In genomic region chr1:151547119-151547899, GRCh38 we compare ENCODE assay signal across 8 cellular contexts. TPM values are rescaled to one million over a fixed set of nuclear protein-coding genes. Genes with fewer than 3 reads are reported as not detected.
A peak's percentile ranks its signal among the peaks of the same experiment; 100 is the strongest.
DNase-seq lines count a peak whose midpoint lies in the region; ATAC-seq lines count a peak whose summit lies in the region.

No MANE protein-coding gene starts in this region.

- WGBS in ectodermal cell, 2 experiments: 58 to 62% methylated on average over 7 of the region's 7 CpGs
- WGBS in mesodermal cell (ENCODE audit: insufficient coverage in 2 of 2), 2 experiments: 58 to 59% methylated on average over 6 of the region's 7 CpGs

- H3K36me3 ChIP-seq in ectodermal cell (ENCODE audit: control insufficient read depth, insufficient read depth, low read length): no peaks in the 10 kb centered on the region
- H3K36me3 ChIP-seq in mesodermal cell (ENCODE audit: control insufficient read depth, insufficient read depth, low read length): peaks cover 2% of the 10 kb centered on the region

- H3K27ac ChIP-seq in ectodermal cell (ENCODE audit: insufficient read depth, low read depth, low read length, poor library complexity, severe bottlenecking) (peak overlapping the region; percentile 86), mesodermal cell (ENCODE audit: low read depth, low read length, severe bottlenecking) (peak overlapping the region; percentile 92), caudate nucleus (ENCODE audit: low read depth, low read length) (no peak overlapping the region)

- H3K4me1 ChIP-seq in ectodermal cell (ENCODE audit: control insufficient read depth, insufficient read depth, low read length) (peaks cover 12% of the 10 kb centered on the region), mesodermal cell (ENCODE audit: control insufficient read depth, insufficient read depth, low read length, poor library complexity, severe bottlenecking) (peaks cover 55% of the 10 kb centered on the region)

- H3K4me3 ChIP-seq in ectodermal cell (ENCODE audit: insufficient read depth, low read depth, low read length): no peak overlapping the region
- no peak overlapping the region for H3K4me3 ChIP-seq in mesodermal cell (ENCODE audit: extremely low read depth, insufficient read depth, low read length, poor library complexity, severe bottlenecking)

- ATAC-seq in HG03196 (IDR thresholded peaks at IDR 0.05; ENCODE audit: unreplicated experiment): no peak
- ATAC-seq in HG03280 (IDR thresholded peaks at IDR 0.05; ENCODE audit: unreplicated experiment): no peak

- H3K9me3 ChIP-seq in ectodermal cell (ENCODE audit: control insufficient read depth, low read length): no peaks in the 10 kb centered on the region
- H3K9me3 ChIP-seq in mesodermal cell (ENCODE audit: control insufficient read depth, low read length): no peaks in the 10 kb centered on the region

- DNase-seq in AG08396 (ENCODE audit: low spot score) (peak; percentile 92), NCI-H1694 (lab: John Stamatoyannopoulos, UW) (peak; percentile 7), UCSD-AML1 (lab: John Stamatoyannopoulos, UW; ENCODE audit: unreplicated experiment) (no peak), caudate nucleus (lab: John Stamatoyannopoulos, UW) (no peak)

- no peaks in the 10 kb centered on the region for H3K27me3 ChIP-seq in ectodermal cell (ENCODE audit: control insufficient read depth, insufficient read depth, low read length, poor library complexity, severe bottlenecking)

RNA-seq across cellular contexts. Expression of gene TUFT1, which starts 7.2 kb away (rescaled TPM):
- 15.7 TPM for polyA plus RNA-seq in ectodermal cell (2013, experiment 1 of 4)
- polyA plus RNA-seq in ectodermal cell (2013, experiment 2 of 4): 12.1 TPM
- 9.7 TPM for polyA plus RNA-seq in ectodermal cell (2013, experiment 3 of 4)
- polyA plus RNA-seq in ectodermal cell (2013, experiment 4 of 4): 10.0 TPM
- 8.8 TPM for polyA plus RNA-seq in mesodermal cell (2013, experiment 1 of 2)
- 7.9 TPM for polyA plus RNA-seq in mesodermal cell (2013, experiment 2 of 2)

RNA-seq across cellular contexts. Expression of gene CGN, which starts 36.1 kb away (rescaled TPM):
- polyA plus RNA-seq in ectodermal cell (2013, experiment 1 of 4): 21.6 TPM
- polyA plus RNA-seq in ectodermal cell (2013, experiment 2 of 4): 22.3 TPM
- 9.8 TPM for polyA plus RNA-seq in ectodermal cell (2013, experiment 3 of 4)
- 13.0 TPM for polyA plus RNA-seq in ectodermal cell (2013, experiment 4 of 4)
- polyA plus RNA-seq in mesodermal cell (2013, experiment 1 of 2): 3.7 TPM
- 2.5 TPM for polyA plus RNA-seq in mesodermal cell (2013, experiment 2 of 2)

Comparison
In these comparisons a context has a peak if more than half of its experiments do, and no peak if none do; other contexts are left out.
1. DNase-seq: peak in AG08396 (single experiment) and NCI-H1694 (single experiment); none in UCSD-AML1 (single experiment) and caudate nucleus (0 of 61).